10 cellular contexts compared by ENCODE assay signal in the genomic region with DNA sequence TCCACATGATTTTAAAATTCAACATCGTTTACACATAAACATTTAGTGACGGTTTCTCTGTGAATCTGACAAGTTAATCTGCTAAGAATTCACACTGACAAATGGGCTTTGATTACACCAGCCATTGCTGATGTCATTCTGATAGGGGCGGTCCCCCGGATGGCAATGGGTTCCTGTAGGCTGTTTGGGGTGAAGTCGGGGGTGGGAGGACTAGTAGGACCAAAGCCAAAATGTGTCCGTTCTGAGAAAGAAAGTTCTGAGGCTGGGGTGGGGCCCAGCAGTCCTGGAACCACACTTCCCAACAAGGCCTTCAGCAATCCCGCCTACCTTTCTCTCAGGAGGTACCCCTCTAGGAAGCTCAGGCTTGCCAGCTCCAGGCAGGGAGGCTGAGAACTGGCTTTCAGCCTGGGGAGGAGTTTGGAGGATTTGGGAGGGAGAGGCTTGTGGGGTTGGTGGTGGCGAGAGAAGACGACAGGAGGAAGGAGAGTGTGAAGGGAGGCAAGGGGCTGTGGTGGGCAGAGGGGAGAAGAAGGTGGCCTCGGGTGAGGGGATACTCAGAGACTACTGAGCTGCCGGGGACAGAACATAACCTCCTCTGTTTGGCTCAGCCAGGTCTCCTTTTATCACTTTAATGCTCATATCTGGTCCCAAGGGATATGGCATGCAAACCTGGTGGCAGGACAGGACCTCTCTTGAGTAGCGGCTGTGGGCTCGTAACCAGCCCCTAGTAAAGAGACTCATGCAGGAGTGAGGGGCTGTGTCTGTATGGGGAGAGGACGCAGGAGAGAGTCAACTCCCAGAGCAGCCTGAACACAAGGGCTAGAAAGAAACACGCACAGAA. TPM values are rescaled to one million over a fixed set of nuclear protein-coding genes. Genes with fewer than 3 reads are reported as not detected.
DNase-seq lines count a peak whose midpoint lies in the region; ATAC-seq and TF ChIP-seq lines count a peak whose summit lies in the region.
"Had no signal": no experiment of that assay in that cellular context is flagged by ENCODE, and none has a peak within 500 bp of the region (broad histone marks: within the 10 kb centered on the region; RNA-seq: fewer than 3 reads in every experiment).

No MANE protein-coding gene starts in this region.

- H3K36me3 ChIP-seq in GM23248 (ENCODE audit: low read depth) (no peaks in the 10 kb centered on the region; the same call in 1 of the 2 replicates), adrenal gland (replicated peaks in 1 of 2) (peaks cover 0 to 20% of the 10 kb centered on the region in 2 donors), right atrium auricular region (peaks cover 26% of the 10 kb centered on the region), SJCRH30 (no peaks in the 10 kb centered on the region)

- POLR2A ChIA-PET in GM10248 (lab: Yijun Ruan, JAX) = interaction anchor here (1.2 to 2.5 kb wide), 4 partner anchors 8 to 201 kb away, joined by 4 to 10 read pairs (median 7); partner anchors contain the start of gene HIC1

- peaks cover 95% of the 10 kb centered on the region for H3K36me3 Mint-ChIP-seq in stimulated activated effector memory CD8-positive, alpha-beta T cell treated with anti-CD3 and anti-CD28 coated beads, Interleukin-12 subunit alpha, Interleukin-12 subunit beta, amount 100 ng/mL, for 72 hours

- peak overlapping the region; percentile 72 for H3K9ac ChIP-seq in GM23248

- DNase-seq in GM23248 (peak; percentile 66), adrenal gland (peak in 1 of 7 donors; percentile 68), right atrium auricular region (ENCODE audit: low spot score) (no peak), SJCRH30 (no peak), GM10248 (ENCODE audit: extremely low spot score) (no peak), T-helper 9 cell (no peak)
- peak in 1 of 2 donors; percentile 70 for DNase-seq in stimulated activated effector memory CD8-positive, alpha-beta T cell treated with anti-CD3 and anti-CD28 coated beads, Interleukin-12 subunit alpha, Interleukin-12 subunit beta, amount 100 ng/mL, for 72 hours (ENCODE audit: low spot score in 2 of 2)
- DNase-seq: activated CD4-positive, alpha-beta T cell treated with anti-CD3 and anti-CD28 coated beads, Interleukin-2, amount 50 U/mL, for 4 hours; NCI-H1048 had no signal

- H3K27ac Mint-ChIP-seq in stimulated activated effector memory CD8-positive, alpha-beta T cell treated with anti-CD3 and anti-CD28 coated beads, Interleukin-12 subunit alpha, Interleukin-12 subunit beta, amount 100 ng/mL, for 72 hours = peak overlapping the region; percentile 82

- H3K9me3 ChIP-seq in GM23248 (ENCODE audit: low read depth) = no peaks in the 10 kb centered on the region
- H3K9me3 ChIP-seq in adrenal gland (replicated peaks in 1 of 3) = no peaks in the 10 kb centered on the region
- no peaks in the 10 kb centered on the region for H3K9me3 ChIP-seq in right atrium auricular region
- H3K9me3 ChIP-seq in SJCRH30 (replicated peaks) = no peaks in the 10 kb centered on the region

- intact Hi-C loops in adrenal gland (cut with DNase I) = no loop called here

- ATAC-seq in stimulated activated effector memory CD8-positive, alpha-beta T cell treated with anti-CD3 and anti-CD28 coated beads, Interleukin-12 subunit alpha, Interleukin-12 subunit beta, amount 100 ng/mL, for 72 hours = no peak
- ATAC-seq in GM19035 (IDR thresholded peaks at IDR 0.05; ENCODE audit: unreplicated experiment) = no peak

- no peak for TF ChIP-seq POLR2A in adrenal gland (IDR thresholded peaks at IDR 0.05)

- H3K27me3 ChIP-seq in GM23248 (replicated peaks; ENCODE audit: insufficient read depth) (no peaks in the 10 kb centered on the region), adrenal gland (no peaks in the 10 kb centered on the region), right atrium auricular region (peaks cover 0 to 4% of the 10 kb centered on the region in 2 donors), SJCRH30 (no peaks in the 10 kb centered on the region)

- H4K20me1 ChIP-seq in GM23248 (ENCODE audit: insufficient read depth) = no peaks in the 10 kb centered on the region

- 46 to 49% methylated on average over 15 of the region's 15 CpGs for WGBS in GM23248 (ENCODE audit: low coverage in 1 of 2, low lambda C conversion rate in 2 of 2, missing lambda C conversion rate in 2 of 2), 2 experiments
- 73 to 76% (median 75%) methylated on average over 15 of the region's 15 CpGs for WGBS in adrenal gland, 4 donors

- H3K4me3 ChIP-seq in GM23248 = no peak overlapping the region
- H3K4me3 ChIP-seq in adrenal gland = no peak overlapping the region
- no peak overlapping the region for H3K4me3 ChIP-seq in right atrium auricular region
- no peak overlapping the region for H3K4me3 ChIP-seq in SJCRH30

- TF ChIP-seq CTCF in adrenal gland (IDR thresholded peaks at IDR 0.05) (no peak), right atrium auricular region (IDR thresholded peaks at IDR 0.05) (no peak), GM10248 (IDR thresholded peaks at IDR 0.05; ENCODE audit: control extremely low read depth, extremely low read depth, low read depth, missing control alignments) (no peak)

- H3K9me3 Mint-ChIP-seq in stimulated activated effector memory CD8-positive, alpha-beta T cell treated with anti-CD3 and anti-CD28 coated beads, Interleukin-12 subunit alpha, Interleukin-12 subunit beta, amount 100 ng/mL, for 72 hours = no peaks in the 10 kb centered on the region

- peak overlapping the region; percentile 96 for H3K27ac ChIP-seq in GM23248
- H3K27ac ChIP-seq in adrenal gland = peak overlapping the region in 4 of 5 donors; percentile 5 to 88 (median 64)
- H3K27ac ChIP-seq in right atrium auricular region = peak overlapping the region; percentile 75 to 85
- no peak overlapping the region for H3K27ac ChIP-seq in SJCRH30

- CTCF ChIA-PET in GM10248 (lab: Yijun Ruan, JAX) = interaction anchor here (0.9 to 10.3 kb wide), 19 partner anchors 9 to 289 kb away, joined by 3 to 107 read pairs (median 4); partner anchors contain the start of gene HIC1

- H3K9me2 ChIP-seq in GM23248 (ENCODE audit: insufficient read depth) = no peaks in the 10 kb centered on the region

- peak overlapping the region; percentile 61 for H3K4me2 ChIP-seq in GM23248 (ENCODE audit: unreplicated experiment)

- H3K4me1 ChIP-seq in GM23248 (ENCODE audit: insufficient read depth) (peaks cover 68% of the 10 kb centered on the region), adrenal gland (replicated peaks in 1 of 2) (peaks cover 6 to 41% of the 10 kb centered on the region in 2 donors), right atrium auricular region (peaks cover 0 to 100% of the 10 kb centered on the region in 2 donors), SJCRH30 (peaks cover 9% of the 10 kb centered on the region; the same call in 1 of the 2 replicates)

- peak overlapping the region; percentile 13 for H3K4me3 Mint-ChIP-seq in stimulated activated effector memory CD8-positive, alpha-beta T cell treated with anti-CD3 and anti-CD28 coated beads, Interleukin-12 subunit alpha, Interleukin-12 subunit beta, amount 100 ng/mL, for 72 hours

- in situ Hi-C loops in GM23248 (cut with MboI) = loop anchor here (10.0 kb wide), 1 partner anchor 181 kb away; no protein-coding TSS in a partner anchor

- H2AFZ ChIP-seq in GM23248 = no peak overlapping the region

- peaks cover 72% of the 10 kb centered on the region for H3K4me1 Mint-ChIP-seq in stimulated activated effector memory CD8-positive, alpha-beta T cell treated with anti-CD3 and anti-CD28 coated beads, Interleukin-12 subunit alpha, Interleukin-12 subunit beta, amount 100 ng/mL, for 72 hours

- peaks cover 29% of the 10 kb centered on the region for H3K79me2 ChIP-seq in GM23248 (ENCODE audit: insufficient read depth)

- H3F3A ChIP-seq in GM23248 (ENCODE audit: insufficient read depth) = peaks cover 60% of the 10 kb centered on the region

RNA-seq across cellular contexts. Expression of gene HIC1, which starts 8.6 kb away (rescaled TPM):
- 35.0 and 59.8 TPM in 2 replicates for total RNA-seq in GM23248 (2014; rRNA removed; shearing (Covaris generic))
- polyA plus RNA-seq in GM23248 (2016; fragmentation: Nextera tagmentation; extraction: Ambion mirVana) = 1.6 TPM in 2 replicates
- 10 to 100 TPM in 7 of 8 donors, 1 to 10 TPM in 1; 9.8 to 61.8 (median 31.5) TPM for total RNA-seq in adrenal gland
- polyA plus RNA-seq in adrenal gland = 10 to 100 TPM in 1 of 3 donors, 1 to 10 TPM in 1, under 1 TPM in 1; 0.92 to 16.7 (median 7.7) TPM
- total RNA-seq in right atrium auricular region = 10 to 100 TPM; 15.5 to 18.0 TPM
- total RNA-seq in SJCRH30 (2014; rRNA removed; shearing (Covaris generic)) = 0.13 and 0.18 TPM in 2 replicates

RNA-seq across cellular contexts. Expression of gene OVCA2, which starts 21.7 kb away (rescaled TPM):
- total RNA-seq in GM23248 (2014; rRNA removed; shearing (Covaris generic)) = 67.3 and 92.0 TPM in 2 replicates
- 63.5 and 66.1 TPM in 2 replicates for polyA plus RNA-seq in GM23248 (2016; fragmentation: Nextera tagmentation; extraction: Ambion mirVana)
- 10 to 100 TPM; 37.2 to 75.9 (median 55.6) TPM for total RNA-seq in adrenal gland
- polyA plus RNA-seq in adrenal gland = 100 to 1,000 TPM in 2 of 3 donors, 10 to 100 TPM in 1; 57.5 to 155 (median 102) TPM
- total RNA-seq in right atrium auricular region = 10 to 100 TPM; 29.6 to 31.7 TPM
- total RNA-seq in SJCRH30 (2014; rRNA removed; shearing (Covaris generic)) = 14.1 and 17.2 TPM in 2 replicates

RNA-seq across cellular contexts. Expression of gene DPH1, which starts 33.6 kb away (rescaled TPM):
- total RNA-seq in GM23248 (2014; rRNA removed; shearing (Covaris generic)) = 51.2 and 58.1 TPM in 2 replicates
- polyA plus RNA-seq in GM23248 (2016; fragmentation: Nextera tagmentation; extraction: Ambion mirVana) (41.1 and 41.2 TPM in 2 replicates), adrenal gland (100 to 1,000 TPM in 1 of 3 donors, 10 to 100 TPM in 2; 34.3 to 100 (median 69.7) TPM)
- total RNA-seq in adrenal gland (10 to 100 TPM; 37.7 to 65.3 (median 57.7) TPM), right atrium auricular region (10 to 100 TPM; 17.2 to 21.6 TPM)
- 14.4 and 14.6 TPM in 2 replicates for total RNA-seq in SJCRH30 (2014; rRNA removed; shearing (Covaris generic))

RNA-seq across cellular contexts. Expression of gene RTN4RL1, which starts 38.4 kb away (rescaled TPM):
- 0.22 TPM in 1 of 2 replicates, not detected in the other for total RNA-seq in GM23248 (2014; rRNA removed; shearing (Covaris generic))
- polyA plus RNA-seq in GM23248 (2016; fragmentation: Nextera tagmentation; extraction: Ambion mirVana) (not detected in 2 replicates), adrenal gland (1 to 10 TPM; 1.8 to 2.4 (median 1.9) TPM)
- total RNA-seq in adrenal gland (1 to 10 TPM; 5.1 to 9.4 (median 8.0) TPM), right atrium auricular region (1 to 10 TPM; 1.8 to 5.0 TPM)
- total RNA-seq in SJCRH30 (2014; rRNA removed; shearing (Covaris generic)) = 0.61 and 0.83 TPM in 2 replicates
